ENCODE assay signal across 18 cellular contexts in the genomic region with DNA sequence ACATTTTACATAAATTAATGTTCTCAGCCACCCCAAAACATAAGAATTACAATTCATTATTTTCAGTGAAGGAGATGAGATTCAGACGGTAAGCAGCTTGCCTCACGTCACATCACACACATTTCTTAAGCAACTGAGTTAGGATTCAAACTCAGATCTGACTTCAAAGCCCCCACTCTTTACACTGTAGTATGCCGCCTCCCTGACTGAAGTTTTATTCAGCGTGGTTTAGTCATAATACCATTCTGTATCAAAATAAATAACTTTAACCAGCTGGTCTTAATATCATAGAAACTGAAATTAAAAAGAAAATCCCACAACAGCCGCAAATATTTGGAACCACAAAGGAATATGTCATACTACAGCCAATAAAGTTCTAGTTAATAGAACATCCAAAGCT.
DNase-seq lines count a peak whose midpoint lies in the region; ATAC-seq and TF ChIP-seq lines count a peak whose summit lies in the region.
"Had no signal": no experiment of that assay in that cellular context is flagged by ENCODE, and none has a peak within 500 bp of the region (broad histone marks: within the 10 kb centered on the region; RNA-seq: fewer than 3 reads in every experiment).

No MANE protein-coding gene starts in this region.

- TF ChIP-seq CTCF in mesothelial cell of epicardium (IDR thresholded peaks at IDR 0.05; ENCODE audit: unreplicated experiment) (no peak), tibial nerve (IDR thresholded peaks at IDR 0.05) (no peak), prostate gland (IDR thresholded peaks at IDR 0.05) (no peak)

- peak overlapping the region; percentile 45 for H3K9ac ChIP-seq in adipocyte (ENCODE audit: low read length)

- H3K4me3 ChIP-seq in adipocyte (ENCODE audit: low read length): peak overlapping the region; percentile 52
- no peak overlapping the region for H3K4me3 ChIP-seq in tibial nerve
- H3K4me3 ChIP-seq in prostate gland: no peak overlapping the region
- H3K4me3 ChIP-seq: HAP-1, K562, PC-9, SK-N-MC had no signal

- H3K4me3 Mint-ChIP-seq in mesothelial cell of epicardium: no peak overlapping the region
- H3K4me3 Mint-ChIP-seq in activated T-cell treated with anti-CD3 and anti-CD28 coated beads, Interleukin-2, amount 50 U/mL, for 72 hours: no peak overlapping the region
- no peak overlapping the region for H3K4me3 Mint-ChIP-seq in T-cell

- no peak for ATAC-seq in activated T-cell treated with anti-CD3 and anti-CD28 coated beads, Interleukin-2, amount 50 U/mL, for 72 hours (replicated peaks in 1 of 2)
- no peak for ATAC-seq in T-cell (replicated peaks in 1 of 4)
- ATAC-seq: K562 had no signal

- H3K27ac ChIP-seq in tibial nerve: peak overlapping the region in 3 of 4 donors; percentile 7 to 56 (median 12)
- peak overlapping the region in 1 of 2 donors; percentile 30 for H3K27ac ChIP-seq in prostate gland
- H3K27ac ChIP-seq: HL-60, PC-9 had no signal

- no peaks in the 10 kb centered on the region for H3K27me3 ChIP-seq in adipocyte (replicated peaks; ENCODE audit: control insufficient read depth, insufficient read depth, low read length)
- H3K27me3 ChIP-seq in tibial nerve: no peaks in the 10 kb centered on the region
- H3K27me3 ChIP-seq in prostate gland (replicated peaks; ENCODE audit: insufficient read depth): no peaks in the 10 kb centered on the region

- peaks cover 41% of the 10 kb centered on the region for H3K4me1 Mint-ChIP-seq in mesothelial cell of epicardium
- peaks cover 6% of the 10 kb centered on the region for H3K4me1 Mint-ChIP-seq in activated T-cell treated with anti-CD3 and anti-CD28 coated beads, Interleukin-2, amount 50 U/mL, for 72 hours (ENCODE audit: low read depth)
- H3K4me1 Mint-ChIP-seq in T-cell: no peaks in the 10 kb centered on the region

- H3K36me3 Mint-ChIP-seq in mesothelial cell of epicardium: peaks cover 6% of the 10 kb centered on the region
- no peaks in the 10 kb centered on the region for H3K36me3 Mint-ChIP-seq in activated T-cell treated with anti-CD3 and anti-CD28 coated beads, Interleukin-2, amount 50 U/mL, for 72 hours (ENCODE audit: insufficient read depth in 2 of 2)
- H3K36me3 Mint-ChIP-seq in T-cell: no peaks in the 10 kb centered on the region

- H3K27me3 Mint-ChIP-seq in mesothelial cell of epicardium (ENCODE audit: low read depth): no peaks in the 10 kb centered on the region
- peaks cover 9% of the 10 kb centered on the region for H3K27me3 Mint-ChIP-seq in activated T-cell treated with anti-CD3 and anti-CD28 coated beads, Interleukin-2, amount 50 U/mL, for 72 hours (ENCODE audit: low read depth)
- H3K27me3 Mint-ChIP-seq in T-cell: peaks cover 10 to 11% of the 10 kb centered on the region in 2 donors

- POLR2A ChIA-PET in T-cell (lab: Charles Lee): no interaction called here

- WGBS in tibial nerve, 2 donors: 42 to 70% methylated on average over 5 of the region's 5 CpGs
- WGBS in prostate gland: 59% methylated on average over 5 of the region's 5 CpGs

- TF ChIP-seq EP300 in tibial nerve (IDR thresholded peaks at IDR 0.05): no peak

- peaks cover 2% of the 10 kb centered on the region for H3K9me3 Mint-ChIP-seq in mesothelial cell of epicardium
- H3K9me3 Mint-ChIP-seq in activated T-cell treated with anti-CD3 and anti-CD28 coated beads, Interleukin-2, amount 50 U/mL, for 72 hours: no peaks in the 10 kb centered on the region
- peaks cover 0 to 1% (median 0%) of the 10 kb centered on the region in 3 donors for H3K9me3 Mint-ChIP-seq in T-cell

- H3K4me1 ChIP-seq in adipocyte (ENCODE audit: control insufficient read depth, insufficient read depth, low read length): peaks cover 23% of the 10 kb centered on the region
- H3K4me1 ChIP-seq in tibial nerve: peaks cover 0 to 41% (median 6%) of the 10 kb centered on the region in 4 donors
- H3K4me1 ChIP-seq in prostate gland (replicated peaks): no peaks in the 10 kb centered on the region

- TF ChIP-seq POLR2A in tibial nerve (IDR thresholded peaks at IDR 0.05) (no peak), prostate gland (IDR thresholded peaks at IDR 0.05) (no peak)

- H3K36me3 ChIP-seq in adipocyte (ENCODE audit: control insufficient read depth, insufficient read depth, low read length, severe bottlenecking): no peaks in the 10 kb centered on the region
- H3K36me3 ChIP-seq in tibial nerve: no peaks in the 10 kb centered on the region
- H3K36me3 ChIP-seq in prostate gland: no peaks in the 10 kb centered on the region
- H3K36me3 ChIP-seq: HAP-1 had no signal

- intact Hi-C loops in prostate gland (cut with DNase I): no loop called here

- no peaks in the 10 kb centered on the region for H3K9me3 ChIP-seq in adipocyte (ENCODE audit: control insufficient read depth, low read length)
- H3K9me3 ChIP-seq in tibial nerve: no peaks in the 10 kb centered on the region
- no peaks in the 10 kb centered on the region for H3K9me3 ChIP-seq in prostate gland
- H3K9me3 ChIP-seq: HAP-1 had no signal

- peak; percentile 4 for DNase-seq in EL
- no peak for DNase-seq in adipocyte (ENCODE audit: low read depth)
- no peak for DNase-seq in mesothelial cell of epicardium (ENCODE audit: low spot score in 2 of 2, unreplicated experiment in 2 of 2)
- no peak for DNase-seq in tibial nerve (ENCODE audit: low spot score in 2 of 2)
- DNase-seq in activated T-cell treated with anti-CD3 and anti-CD28 coated beads for 4 hours: no peak
- DNase-seq in prostate gland (ENCODE audit: low spot score): no peak
- DNase-seq in activated T-cell treated with anti-CD3 and anti-CD28 coated beads, Interleukin-2, amount 50 U/mL, for 72 hours: no peak
- no peak for DNase-seq in T-cell
- DNase-seq: C1 segment of cervical spinal cord, COR-L47, DMS153, NCI-H1092, NCI-H2107, PC-9 had no signal

- CTCF ChIA-PET in T-cell (lab: Charles Lee): no interaction called here

- peak overlapping the region; percentile 61 for H3K27ac Mint-ChIP-seq in mesothelial cell of epicardium
- H3K27ac Mint-ChIP-seq in activated T-cell treated with anti-CD3 and anti-CD28 coated beads, Interleukin-2, amount 50 U/mL, for 72 hours: no peak overlapping the region
- H3K27ac Mint-ChIP-seq in T-cell: no peak overlapping the region
